In the genomic region with DNA sequence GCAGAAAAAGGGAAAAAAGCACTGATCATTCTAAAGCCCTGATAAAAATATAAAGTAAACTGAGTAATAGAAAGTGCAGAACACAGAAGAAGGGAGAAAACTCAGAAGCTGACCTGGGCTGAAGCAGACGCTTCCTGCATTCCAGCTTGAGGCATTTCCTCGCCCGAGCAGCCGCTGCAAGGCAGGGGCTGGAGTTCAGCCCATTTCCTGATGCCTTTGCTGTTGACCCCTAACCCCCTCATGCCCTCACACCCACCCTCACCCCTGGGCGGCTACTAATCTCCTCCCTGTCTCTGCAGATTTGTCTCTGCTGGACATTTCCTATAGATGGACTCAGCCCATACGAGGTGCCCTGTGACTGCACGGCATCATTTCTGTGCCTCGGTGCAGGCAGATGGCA, we compare ENCODE assay signal across 1 cellular context.
A peak's percentile ranks its signal among the peaks of the same experiment; 100 is the strongest.
TF ChIP-seq lines count a peak whose summit lies in the region.

No MANE protein-coding gene starts in this region.

TF ChIP-seq in H1, 55 proteins besides CTCF, POLR2A, EP300 and RAD21:
- TF ChIP-seq KDM5A (IDR thresholded peaks at IDR 0.05; ENCODE audit: low read length): no peak
- TF ChIP-seq SP4 (IDR thresholded peaks at IDR 0.05; ENCODE audit: low read length): no peak
- TF ChIP-seq TEAD4 (IDR thresholded peaks at IDR 0.05; ENCODE audit: low read depth, low read length): 0 out of 2 replicates have a peak, but pooled peaks have one; percentile 13
- TF ChIP-seq BACH1 (IDR thresholded peaks at IDR 0.05; ENCODE audit: low read length): no peak
- TF ChIP-seq BRCA1 (IDR thresholded peaks at IDR 0.05; ENCODE audit: low read depth, low read length): no peak
- TF ChIP-seq, protein P1, sequence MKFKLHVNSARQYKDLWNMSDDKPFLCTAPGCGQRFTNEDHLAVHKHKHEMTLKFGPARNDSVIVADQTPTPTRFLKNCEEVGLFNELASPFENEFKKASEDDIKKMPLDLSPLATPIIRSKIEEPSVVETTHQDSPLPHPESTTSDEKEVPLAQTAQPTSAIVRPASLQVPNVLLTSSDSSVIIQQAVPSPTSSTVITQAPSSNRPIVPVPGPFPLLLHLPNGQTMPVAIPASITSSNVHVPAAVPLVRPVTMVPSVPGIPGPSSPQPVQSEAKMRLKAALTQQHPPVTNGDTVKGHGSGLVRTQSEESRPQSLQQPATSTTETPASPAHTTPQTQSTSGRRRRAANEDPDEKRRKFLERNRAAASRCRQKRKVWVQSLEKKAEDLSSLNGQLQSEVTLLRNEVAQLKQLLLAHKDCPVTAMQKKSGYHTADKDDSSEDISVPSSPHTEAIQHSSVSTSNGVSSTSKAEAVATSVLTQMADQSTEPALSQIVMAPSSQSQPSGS (IDR thresholded peaks at IDR 0.05; ENCODE audit: low read length): no peak
- TF ChIP-seq NANOG (IDR thresholded peaks at IDR 0.05; ENCODE audit: insufficient read depth, low read depth, low read length, poor library complexity, severe bottlenecking): no peak
